26 cellular contexts compared by ENCODE assay signal in the genomic region with DNA sequence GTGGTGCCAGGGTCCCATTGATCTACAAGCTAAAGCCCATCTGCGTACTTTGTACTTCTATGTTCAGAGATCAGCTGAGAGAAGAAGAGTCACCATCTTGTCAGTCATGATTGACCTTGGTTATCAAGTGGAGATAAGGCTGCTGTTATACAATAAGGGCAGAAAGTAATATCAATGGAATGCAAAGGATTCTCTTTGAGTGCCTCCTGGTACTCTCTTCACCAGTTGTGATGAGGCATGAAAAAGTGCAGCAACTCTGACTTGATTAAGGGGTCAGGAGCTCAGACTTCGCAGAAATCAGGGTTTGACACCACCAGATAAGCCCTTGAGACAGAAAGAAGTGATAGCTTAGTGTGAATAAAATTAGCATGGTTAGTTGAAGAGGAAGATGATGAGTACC.
"Had no signal": no experiment of that assay in that cellular context is flagged by ENCODE, and none has a peak within 500 bp of the region (broad histone marks: within the 10 kb centered on the region; RNA-seq: fewer than 3 reads in every experiment).

No MANE protein-coding gene starts in this region.

- DNase-seq: activated effector memory CD4-positive, alpha-beta T cell treated with anti-CD3 and anti-CD28 coated beads, Interleukin-2, amount 50 U/mL, for 16 hours; activated effector memory CD4-positive, alpha-beta T cell treated with Interleukin-2 at 50 U/mL for 16 hours; activated gamma-delta T cell; activated gamma-delta T cell treated with Interleukin-2 at 50 U/mL for 16 hours; activated naive CD4-positive, alpha-beta T cell; activated naive CD4-positive, alpha-beta T cell treated with anti-CD3 and anti-CD28 coated beads for 36 hours; activated naive CD4-positive, alpha-beta T cell treated with anti-CD3 and anti-CD28 coated beads, Interleukin-2, amount 10 ng/mL, durations not matched to agents 7 days and 5 days; activated naive CD4-positive, alpha-beta T cell treated with anti-CD3 and anti-CD28 coated beads, Interleukin-2, amount 50 U/mL, for 16 hours; activated naive CD4-positive, alpha-beta T cell treated with Interleukin-2 at 50 U/mL for 16 hours; activated naive CD8-positive, alpha-beta T cell treated with anti-CD3 and anti-CD28 coated beads for 36 hours; activated naive CD8-positive, alpha-beta T cell treated with anti-CD3 and anti-CD28 coated beads, Interleukin-2, amount 10 ng/mL, durations not matched to agents 7 days and 5 days; activated naive CD8-positive, alpha-beta T cell treated with anti-CD3 and anti-CD28 coated beads, Interleukin-2, amount 50 U/mL, for 24 hours; activated T-cell treated with anti-CD3 and anti-CD28 coated beads, Interleukin-2, amount 50 U/mL, for 1 hour; activated T-cell treated with anti-CD3 and anti-CD28 coated beads, Interleukin-2, amount 50 U/mL, for 24 hours; activated T-cell treated with anti-CD3 and anti-CD28 coated beads, Interleukin-2, amount 50 U/mL, for 4 hours; activated T-cell treated with anti-CD3 and anti-CD28 coated beads, Interleukin-2, amount 50 U/mL, for 48 hours; activated T-cell treated with anti-CD3 and anti-CD28 coated beads, Interleukin-2, amount 50 U/mL, for 72 hours; adrenal gland; amniotic stem cell; amygdala; anterior cingulate cortex; aorta; body of pancreas; brain microvascular endothelial cell; caudate nucleus; cerebellar nuclear complex had no signal
